ENCODE assay signal across 18 cellular contexts in genomic region chr13:26497991-26498423, GRCh38. TPM values are rescaled to one million over a fixed set of nuclear protein-coding genes. Genes with fewer than 3 reads are reported as not detected.
DNase-seq lines count a peak whose midpoint lies in the region; ATAC-seq, FAIRE-seq and TF ChIP-seq lines count a peak whose summit lies in the region.
"Had no signal": no experiment of that assay in that cellular context is flagged by ENCODE, and none has a peak within 500 bp of the region (broad histone marks: within the 10 kb centered on the region; RNA-seq: fewer than 3 reads in every experiment).

No MANE protein-coding gene starts in this region.

- DNase-seq in Daoy (ENCODE audit: low read depth) (peak; percentile 10), MG63 (peak; percentile 81), endothelial cell of umbilical vein (ENCODE audit: low read depth, low spot score) (peak; percentile 49), omental fat pad (ENCODE audit: low spot score) (no peak), Right ventricle myocardium superior (no peak), HT-29 (ENCODE audit: low spot score) (no peak)
- DNase-seq in stimulated activated naive CD4-positive, alpha-beta T cell (lab: John Stamatoyannopoulos, UW), result no peak
- DNase-seq: activated CD4-positive, alpha-beta T cell treated with anti-CD3 and anti-CD28 coated beads, Interleukin-2, amount 10 ng/mL, durations not matched to agents 24 days and 14 days; activated naive CD8-positive, alpha-beta T cell treated with anti-CD3 and anti-CD28 coated beads, Interleukin-2, amount 50 U/mL, for 24 hours; activated T-cell treated with anti-CD3 and anti-CD28 coated beads, Interleukin-2, amount 50 U/mL, for 4 hours; GDM1; islet precursor cell; mucosa of descending colon; NCI-H1694 treated with DMSO at 0.1 percent for 48 hours; stimulated activated CD8-positive, alpha-beta memory T cell treated with anti-CD3 and anti-CD28 coated beads, Interleukin-4, amount 100 ng/mL, for 48 hours; transverse colon had no signal

- POLR2A ChIA-PET in endothelial cell of umbilical vein (lab: Charles Lee), result interaction anchor here (1.1 kb wide), 1 partner anchor 276 kb away, joined by 4 read pairs; the partner anchor contains the start of gene RNF6

- H3K9ac ChIP-seq in endothelial cell of umbilical vein (replicated peaks; ENCODE audit: extremely low read depth, insufficient read depth, low read length), result no peak overlapping the region

- no peaks in the 10 kb centered on the region for H3K79me2 ChIP-seq in endothelial cell of umbilical vein (ENCODE audit: control insufficient read depth, insufficient read depth, low read length)

- no peak overlapping the region for H3K27ac ChIP-seq in endothelial cell of umbilical vein (ENCODE audit: insufficient read depth, low read depth, low read length)
- H3K27ac ChIP-seq: transverse colon had no signal

- no TSS peak for BruUV-seq in endothelial cell of umbilical vein (replicated peaks; lab: Mats Ljungman, UMichigan)

- ATAC-seq in omental fat pad (ENCODE audit: low FRiP score), result peak; percentile 68
- no peak for ATAC-seq in HG02852 (IDR thresholded peaks at IDR 0.05; ENCODE audit: unreplicated experiment)
- no peak for ATAC-seq in Right ventricle myocardium superior (ENCODE audit: poor library complexity)
- ATAC-seq: activated naive CD8-positive, alpha-beta T cell treated with anti-CD3 and anti-CD28 coated beads, Interleukin-2, amount 50 U/mL, for 24 hours; activated T-cell treated with anti-CD3 and anti-CD28 coated beads, Interleukin-2, amount 50 U/mL, for 4 hours; mucosa of descending colon had no signal

- H3K36me3 ChIP-seq in MG63 (no peaks in the 10 kb centered on the region), endothelial cell of umbilical vein (ENCODE audit: control insufficient read depth in 2 of 2, extremely low read depth in 1 of 2, insufficient read depth in 2 of 2, low read length in 2 of 2) (no peaks in the 10 kb centered on the region)
- H3K36me3 ChIP-seq: transverse colon had no signal

- no peak for TF ChIP-seq CTCF in endothelial cell of umbilical vein (IDR thresholded peaks at IDR 0.05; ENCODE audit: extremely low read depth in 1 of 2, insufficient read depth in 1 of 2, low read depth in 1 of 2, low read length in 2 of 2)
- no peak for TF ChIP-seq CTCF in omental fat pad (IDR thresholded peaks at IDR 0.05)

- no peaks in the 10 kb centered on the region for H3K27me3 ChIP-seq in MG63
- peaks cover 0 to 7% of the 10 kb centered on the region in 2 experiments for H3K27me3 ChIP-seq in endothelial cell of umbilical vein (ENCODE audit: control insufficient read depth in 2 of 2, insufficient read depth in 2 of 2, low read length in 2 of 2)
- H3K27me3 ChIP-seq: transverse colon had no signal

- H3K4me3 ChIP-seq in MG63, result no peak overlapping the region
- H3K4me3 ChIP-seq in endothelial cell of umbilical vein (replicated peaks in 1 of 3; ENCODE audit: insufficient read depth in 1 of 3, low read depth in 1 of 3, low read length in 3 of 3), result no peak overlapping the region
- H3K4me3 ChIP-seq: mucosa of descending colon, transverse colon had no signal

- peak; percentile 26 for FAIRE-seq in endothelial cell of umbilical vein (lab: Jason Lieb, UNC)
- FAIRE-seq: H1 had no signal

- H3K4me2 ChIP-seq in endothelial cell of umbilical vein (ENCODE audit: insufficient read depth, low read length), result no peak overlapping the region

- CTCF ChIA-PET in endothelial cell of umbilical vein (lab: Charles Lee), result interaction anchor here (0.5 to 10.7 kb wide), 5 partner anchors 15 to 313 kb away, joined by 3 to 213 read pairs (median 32); no protein-coding TSS in a partner anchor

- dilution Hi-C loops in endothelial cell of umbilical vein (cut with MboI; ENCODE audit: extremely low pct_ligation_motif_present, low sequenced_read_pairs), result loop anchor here (25.0 kb wide), 1 partner anchor 189 kb away; no protein-coding TSS in a partner anchor

- H4K20me1 ChIP-seq in endothelial cell of umbilical vein (replicated peaks; ENCODE audit: control insufficient read depth, extremely low read depth, insufficient read depth, low read length), result no peaks in the 10 kb centered on the region

- no peak overlapping the region for H2AFZ ChIP-seq in endothelial cell of umbilical vein (ENCODE audit: low read depth, low read length)

- H3K4me1 ChIP-seq in endothelial cell of umbilical vein (ENCODE audit: control insufficient read depth, extremely low read depth, insufficient read depth, low read length), result peaks cover 7% of the 10 kb centered on the region

- no peak for TF ChIP-seq POLR2A in endothelial cell of umbilical vein (IDR thresholded peaks at IDR 0.05; ENCODE audit: low read depth, low read length)

- intact Hi-C loops in endothelial cell of umbilical vein (cut with micrococcal nuclease), result loop anchor here (1.0 to 5.0 kb wide), 5 partner anchors 84 to 433 kb away; no protein-coding TSS in a partner anchor
- intact Hi-C loops in Right ventricle myocardium superior (cut with DNase I), result loop anchor here (2.0 kb wide), 1 partner anchor 313 kb away; no protein-coding TSS in a partner anchor

- H3K9me3 ChIP-seq in MG63 (no peaks in the 10 kb centered on the region), endothelial cell of umbilical vein (replicated peaks; ENCODE audit: control insufficient read depth, insufficient read depth, low read length) (no peaks in the 10 kb centered on the region)
- H3K9me3 ChIP-seq: mucosa of descending colon, transverse colon had no signal

- H3K9me1 ChIP-seq in endothelial cell of umbilical vein (replicated peaks; ENCODE audit: control insufficient read depth, extremely low read depth, insufficient read depth, low read length), result no peaks in the 10 kb centered on the region

TF ChIP-seq in endothelial cell of umbilical vein, 7 proteins besides CTCF, POLR2A, EP300 and RAD21:
- TF ChIP-seq MYC (IDR thresholded peaks at IDR 0.05; ENCODE audit: low read depth, low read length) (no peak), FOS (IDR thresholded peaks at IDR 0.05; ENCODE audit: borderline replicate concordance, insufficient read depth, low read length) (no peak), GATA2 (IDR thresholded peaks at IDR 0.05; ENCODE audit: insufficient read depth, insufficient read length, low read depth, low read length) (no peak), EZH2 (IDR thresholded peaks at IDR 0.05; ENCODE audit: borderline replicate concordance, low read depth, low read length, severe bottlenecking) (no peak), JUN (IDR thresholded peaks at IDR 0.05; ENCODE audit: borderline replicate concordance, insufficient read depth, insufficient read length, low read depth) (no peak), MAX (IDR thresholded peaks at IDR 0.05; ENCODE audit: insufficient read depth, insufficient read length) (no peak), POLR2AphosphoS5 (IDR thresholded peaks at IDR 0.05; ENCODE audit: insufficient read depth, low read depth, low read length) (no peak)

RNA-seq across cellular contexts. Expression of gene WASF3, which starts 59.5 kb away (rescaled TPM):
- total RNA-seq in Daoy (2014; rRNA removed; shearing (Covaris generic)), result 4.4 and 5.6 TPM in 2 replicates
- total RNA-seq in MG63 (2014; rRNA removed; shearing (Covaris generic); ENCODE audit: low replicate concordance), result 6.0 and 11.4 TPM in 2 replicates
- total RNA-seq in endothelial cell of umbilical vein (29.7 and 32.4 TPM in 2 replicates), omental fat pad (10 to 100 TPM; 22.9 to 50.8 (median 47.9) TPM), Right ventricle myocardium superior (10.5 TPM)
- polyA plus RNA-seq in endothelial cell of umbilical vein, result 16.5 and 18.5 TPM in 2 replicates
- polyA plus RNA-seq in endothelial cell of umbilical vein (2011; cell fraction: cytosol; rRNA removed), result 19.5 and 21.6 TPM in 2 replicates
- 39.8 and 48.9 TPM in 2 replicates for polyA plus RNA-seq in endothelial cell of umbilical vein (2011; cell fraction: nucleus; rRNA removed)
- polyA plus RNA-seq in endothelial cell of umbilical vein (2012), result 25.4 and 33.4 TPM in 2 replicates
- 20.6 and 21.0 TPM in 2 replicates for polyA minus RNA-seq in endothelial cell of umbilical vein
- polyA minus RNA-seq in endothelial cell of umbilical vein (2011; cell fraction: cytosol; rRNA and poly(A)+ RNA removed), result not detected
- polyA minus RNA-seq in endothelial cell of umbilical vein (2011; cell fraction: nucleus; rRNA and poly(A)+ RNA removed), result 15.0 and 17.3 TPM in 2 replicates
- not detected in 2 replicates for total RNA-seq in HT-29 (2014; rRNA removed; shearing (Covaris generic))

Comparison
In these comparisons a context has a peak if more than half of its experiments do, and no peak if none do; other contexts are left out.
1. DNase-seq: peak in Daoy (single experiment), MG63 (single experiment) and endothelial cell of umbilical vein (single experiment); none in omental fat pad (single experiment), Right ventricle myocardium superior (single experiment), HT-29 (single experiment) and stimulated activated naive CD4-positive, alpha-beta T cell (0 of 6).